Comparison of ENCODE assay signal across 6 cellular contexts in the genomic region with DNA sequence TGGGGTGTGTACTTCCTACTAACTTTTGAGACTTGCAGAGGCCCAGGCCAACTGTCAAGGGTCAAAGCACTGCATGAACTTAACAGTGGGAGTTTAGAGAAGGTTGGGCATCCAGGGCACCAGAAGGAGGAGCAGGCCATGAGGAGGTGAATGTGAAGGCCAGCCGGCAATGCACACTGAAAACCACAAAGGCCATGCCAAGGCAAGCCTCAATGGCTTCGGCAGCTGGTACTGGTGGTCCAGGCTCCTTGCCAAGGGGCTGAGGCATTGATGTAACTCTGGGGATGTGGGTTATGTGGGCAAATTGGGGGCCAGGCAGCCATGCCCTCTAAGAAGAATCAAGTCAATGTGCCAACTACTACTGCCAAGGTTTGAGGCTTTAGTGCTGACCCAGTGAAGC.
"Had no signal": no experiment of that assay in that cellular context is flagged by ENCODE, and none has a peak within 500 bp of the region (broad histone marks: within the 10 kb centered on the region; RNA-seq: fewer than 3 reads in every experiment).

No MANE protein-coding gene starts in this region.

- H3K4me2 ChIP-seq: GM23338 had no signal

- DNase-seq: H9, HCEC 1CT, IMR-90, KG1 had no signal

- H2AFZ ChIP-seq: GM23338 had no signal

- H3K4me3 ChIP-seq: GM23338, K562 had no signal
